ENCODE assay signal across 8 cellular contexts in the genomic region with DNA sequence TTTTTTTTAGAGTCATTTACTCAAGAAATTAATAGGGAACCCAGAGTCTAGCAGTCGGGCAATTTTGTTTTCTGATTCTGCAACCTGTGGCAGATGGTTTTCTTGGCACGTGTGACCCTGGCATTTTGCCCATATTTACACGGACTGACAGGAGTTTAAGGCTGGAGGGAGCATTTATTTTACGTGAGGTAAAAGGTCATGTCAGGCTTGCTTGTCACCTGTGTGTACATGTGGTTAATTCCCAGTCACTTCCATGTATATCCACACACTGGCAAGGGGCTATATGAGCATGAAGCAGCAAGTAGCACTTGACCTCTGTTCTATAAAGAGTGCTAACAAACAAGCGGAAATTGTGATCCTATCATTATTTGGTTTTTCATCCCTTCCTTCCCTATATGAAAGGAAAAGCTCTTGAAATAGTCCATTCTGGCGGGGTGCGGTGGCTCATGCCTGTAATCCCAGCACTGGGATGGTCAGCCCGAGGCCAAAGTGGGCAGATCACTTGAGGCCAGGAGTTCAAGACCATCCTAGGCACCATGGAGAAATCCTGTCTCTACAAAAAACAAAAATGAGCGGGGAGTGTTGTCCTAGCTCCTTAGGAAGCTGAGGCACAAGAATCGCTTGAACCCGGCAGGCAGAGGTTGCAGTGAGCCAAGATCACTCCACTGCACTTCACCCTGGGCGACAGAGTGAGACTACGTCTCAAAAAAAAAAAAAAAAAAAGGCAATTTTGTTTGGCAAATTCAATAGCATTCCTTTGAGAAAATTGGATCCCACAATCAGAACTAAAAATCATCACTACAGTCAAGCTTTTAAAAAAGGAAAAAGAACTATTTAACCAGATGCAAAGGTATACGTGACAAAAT. TPM values are rescaled to one million over a fixed set of nuclear protein-coding genes. Genes with fewer than 3 reads are reported as not detected.
DNase-seq lines count a peak whose midpoint lies in the region; ATAC-seq and TF ChIP-seq lines count a peak whose summit lies in the region.

No MANE protein-coding gene starts in this region.

- TF ChIP-seq CTCF in heart left ventricle (IDR thresholded peaks at IDR 0.05) (no peak), endodermal cell (conservative IDR thresholded peaks at IDR 0.05) (no peak), osteocyte (IDR thresholded peaks at IDR 0.05) (no peak)

- no peak for TF ChIP-seq POLR2A in heart left ventricle (IDR thresholded peaks at IDR 0.05)

- intact Hi-C loops in heart left ventricle (cut with DNase I) = loop anchor here in 3 of 10 donors (1.0 to 10.0 kb wide), 3 partner anchors 34 to 254 kb away; partner anchors contain the start of genes NME1 (in 2 of the 3) and TOB1 (in 1 of the 3)
- intact Hi-C loops in Right ventricle myocardium inferior (cut with DNase I) = no loop called here

- H3K36me3 ChIP-seq in heart left ventricle (no peaks in the 10 kb centered on the region), endodermal cell (ENCODE audit: control insufficient read depth, insufficient read depth, low read length) (no peaks in the 10 kb centered on the region)

- H3K27me3 Mint-ChIP-seq in endodermal cell (ENCODE audit: insufficient read depth) (no peaks in the 10 kb centered on the region), osteocyte (ENCODE audit: unreplicated experiment) (no peaks in the 10 kb centered on the region)
- no peaks in the 10 kb centered on the region for H3K27me3 Mint-ChIP-seq in stimulated activated naive B cell treated with anti-CD40 and anti-IgM and Interleukin-4, amounts not matched to agents 10 μg/mL and 1 μg/mL and 100 μg/mL, for 72 hours

- no peaks in the 10 kb centered on the region for H3K9me3 Mint-ChIP-seq in endodermal cell
- no peaks in the 10 kb centered on the region for H3K9me3 Mint-ChIP-seq in osteocyte (ENCODE audit: unreplicated experiment)
- H3K9me3 Mint-ChIP-seq in stimulated activated naive B cell treated with anti-CD40 and anti-IgM and Interleukin-4, amounts not matched to agents 10 μg/mL and 1 μg/mL and 100 μg/mL, for 72 hours = no peaks in the 10 kb centered on the region

- H3K9ac ChIP-seq in endodermal cell (ENCODE audit: extremely low read depth, low read length, poor library complexity, severe bottlenecking) = no peak overlapping the region

- peak overlapping the region in 6 of 12 donors; percentile 21 to 100 (median 73) for H3K27ac ChIP-seq in heart left ventricle
- H3K27ac ChIP-seq in endodermal cell (ENCODE audit: low read depth, low read length) = no peak overlapping the region

- no peaks in the 10 kb centered on the region for H3K27me3 ChIP-seq in heart left ventricle
- H3K27me3 ChIP-seq in endodermal cell (ENCODE audit: control insufficient read depth, insufficient read depth, low read length, poor library complexity, severe bottlenecking) = no peaks in the 10 kb centered on the region

- no peak for ATAC-seq in heart left ventricle
- no peak for ATAC-seq in Right ventricle myocardium inferior
- no peak for ATAC-seq in stimulated activated naive B cell treated with anti-CD40 and anti-IgM and Interleukin-4, amounts not matched to agents 10 μg/mL and 1 μg/mL and 100 μg/mL, for 72 hours (replicated peaks)

- H3K4me3 ChIP-seq in heart left ventricle (peak overlapping the region in 8 of 12 donors; percentile 91 to 100 (median 98)), endodermal cell (ENCODE audit: low read length) (peak overlapping the region; percentile 93)

- H3K9me3 ChIP-seq in heart left ventricle (no peaks in the 10 kb centered on the region), endodermal cell (ENCODE audit: control insufficient read depth, low read length) (no peaks in the 10 kb centered on the region)

- peaks cover 8 to 57% (median 31%) of the 10 kb centered on the region in 12 donors for H3K4me1 ChIP-seq in heart left ventricle
- no peaks in the 10 kb centered on the region for H3K4me1 ChIP-seq in endodermal cell (ENCODE audit: control insufficient read depth, insufficient read depth, low read length)

- H3K4me3 Mint-ChIP-seq in endodermal cell (peak overlapping the region; percentile 82), osteocyte (ENCODE audit: unreplicated experiment) (peak overlapping the region; percentile 95)
- H3K4me3 Mint-ChIP-seq in stimulated activated naive B cell treated with anti-CD40 and anti-IgM and Interleukin-4, amounts not matched to agents 10 μg/mL and 1 μg/mL and 100 μg/mL, for 72 hours = peak overlapping the region in 1 of 2 donors; percentile 99

- WGBS in heart left ventricle, 4 donors = 35 to 46% (median 40%) methylated on average over 14 of the region's 14 CpGs
- WGBS in endodermal cell (ENCODE audit: insufficient coverage in 1 of 2, insufficient read length in 1 of 2), 2 experiments = 91 to 95% methylated on average over 8 to 13 of the region's 14 CpGs

- H3K27ac Mint-ChIP-seq in endodermal cell = no peak overlapping the region
- H3K27ac Mint-ChIP-seq in osteocyte (ENCODE audit: unreplicated experiment) = no peak overlapping the region
- H3K27ac Mint-ChIP-seq in stimulated activated naive B cell treated with anti-CD40 and anti-IgM and Interleukin-4, amounts not matched to agents 10 μg/mL and 1 μg/mL and 100 μg/mL, for 72 hours = no peak overlapping the region

- H3K36me3 Mint-ChIP-seq in endodermal cell (ENCODE audit: low read depth) (no peaks in the 10 kb centered on the region), osteocyte (ENCODE audit: unreplicated experiment) (peaks cover 2% of the 10 kb centered on the region)
- H3K36me3 Mint-ChIP-seq in stimulated activated naive B cell treated with anti-CD40 and anti-IgM and Interleukin-4, amounts not matched to agents 10 μg/mL and 1 μg/mL and 100 μg/mL, for 72 hours = no peaks in the 10 kb centered on the region

- H3K4me1 Mint-ChIP-seq in endodermal cell (peaks cover 15% of the 10 kb centered on the region), osteocyte (ENCODE audit: unreplicated experiment) (peaks cover 58% of the 10 kb centered on the region)
- peaks cover 28 to 67% of the 10 kb centered on the region in 2 donors for H3K4me1 Mint-ChIP-seq in stimulated activated naive B cell treated with anti-CD40 and anti-IgM and Interleukin-4, amounts not matched to agents 10 μg/mL and 1 μg/mL and 100 μg/mL, for 72 hours

- DNase-seq in heart left ventricle (peak in 1 of 5 donors; percentile 35), Right ventricle myocardium inferior (ENCODE audit: missing footprints) (no peak), NCI-H82 (lab: John Stamatoyannopoulos, UW) (peak; percentile 91), endodermal cell (no peak), osteocyte (ENCODE audit: extremely low spot score, unreplicated experiment) (no peak), foreskin melanocyte (no peak)
- no peak for DNase-seq in activated CD4-positive, CD25-positive, alpha-beta regulatory T cell (lab: John Stamatoyannopoulos, UW)
- no peak for DNase-seq in stimulated activated naive B cell treated with anti-CD40 and anti-IgM and Interleukin-4, amounts not matched to agents 10 μg/mL and 1 μg/mL and 100 μg/mL, for 72 hours

RNA-seq across cellular contexts. Expression of gene SPAG9, which starts 2.1 kb away (rescaled TPM):
- 10 to 100 TPM; 35.8 to 65.4 (median 57.4) TPM for total RNA-seq in heart left ventricle
- polyA plus RNA-seq in heart left ventricle = 10 to 100 TPM; 15.9 to 38.9 TPM
- 49.4 TPM for total RNA-seq in Right ventricle myocardium inferior
- 10 to 100 TPM; 64.8 to 77.7 TPM for total RNA-seq in endodermal cell
- 140 TPM for polyA plus RNA-seq in endodermal cell (2013, experiment 1 of 2)
- polyA plus RNA-seq in endodermal cell (2013, experiment 2 of 2) = 131 TPM
- 100 and 108 TPM in 2 replicates for total RNA-seq in osteocyte

RNA-seq across cellular contexts. Expression of gene NME1, which starts 34.8 kb away (rescaled TPM):
- total RNA-seq in heart left ventricle (10 to 100 TPM in 8 of 9 donors, 1 to 10 TPM in 1; 9.2 to 42.9 (median 23.4) TPM), Right ventricle myocardium inferior (18.8 TPM), endodermal cell (100 to 1,000 TPM in 1 of 2 donors, 10 to 100 TPM in 1; 99.6 to 107 TPM), osteocyte (77.7 and 77.8 TPM in 2 replicates)
- polyA plus RNA-seq in heart left ventricle = 100 to 1,000 TPM in 1 of 2 donors, 10 to 100 TPM in 1; 40.8 to 157 TPM
- 134 TPM for polyA plus RNA-seq in endodermal cell (2013, experiment 1 of 2)
- polyA plus RNA-seq in endodermal cell (2013, experiment 2 of 2) = 136 TPM

RNA-seq across cellular contexts. Expression of gene NME2, which starts 47.6 kb away (rescaled TPM):
- total RNA-seq in heart left ventricle = 100 to 1,000 TPM; 171 to 386 (median 245) TPM
- 100 to 1,000 TPM; 414 to 813 TPM for polyA plus RNA-seq in heart left ventricle
- 278 TPM for total RNA-seq in Right ventricle myocardium inferior
- total RNA-seq in endodermal cell = 100 to 1,000 TPM; 560 to 707 TPM
- polyA plus RNA-seq in endodermal cell (2013, experiment 1 of 2) = 337 TPM
- 326 TPM for polyA plus RNA-seq in endodermal cell (2013, experiment 2 of 2)
- 651 and 667 TPM in 2 replicates for total RNA-seq in osteocyte
